ENCODE assay signal across 9 cellular contexts in the genomic region with DNA sequence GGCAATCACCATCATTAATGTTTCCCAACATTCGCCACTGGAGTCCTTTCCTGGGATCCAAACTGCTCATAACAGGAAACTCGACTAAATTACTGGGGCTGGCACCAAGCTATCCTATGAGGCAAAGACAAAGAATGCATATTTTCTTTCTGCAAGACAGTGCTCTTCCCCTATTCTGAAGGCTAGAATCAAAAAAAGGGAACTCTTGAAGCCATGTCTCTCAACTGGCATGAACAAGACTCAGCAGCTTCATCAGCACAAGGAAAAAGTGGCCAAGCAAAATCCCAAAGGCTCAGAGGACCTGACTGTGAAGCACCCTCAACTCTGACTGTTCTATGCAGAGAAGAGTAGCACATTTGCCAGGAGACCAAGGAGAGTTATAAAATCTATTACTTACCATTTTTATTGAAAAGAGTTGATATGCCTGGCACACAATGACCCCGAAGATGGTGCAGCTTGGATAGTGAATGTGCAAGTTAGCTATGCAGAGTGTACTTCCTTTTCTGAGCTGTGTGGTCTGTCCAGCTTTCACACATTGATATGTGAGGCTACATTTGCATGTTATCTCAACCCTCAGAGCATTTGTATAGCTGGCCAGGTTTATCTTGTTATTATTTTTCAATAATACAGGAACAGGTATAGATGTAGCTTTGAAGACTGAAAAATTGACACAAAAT. TPM values are rescaled to one million over a fixed set of nuclear protein-coding genes. Genes with fewer than 3 reads are reported as not detected.
DNase-seq lines count a peak whose midpoint lies in the region; ATAC-seq lines count a peak whose summit lies in the region.
"Had no signal": no experiment of that assay in that cellular context is flagged by ENCODE, and none has a peak within 500 bp of the region (broad histone marks: within the 10 kb centered on the region; RNA-seq: fewer than 3 reads in every experiment).

No MANE protein-coding gene starts in this region.

- CTCF ChIA-PET in activated CD4-positive, alpha-beta T cell treated with anti-CD3 and anti-CD28 coated beads for 36 hours (lab: Charles Lee), result interaction anchor here (0.6 to 1.5 kb wide), 4 partner anchors 10 to 302 kb away, joined by 3 to 4 read pairs (median 3); no protein-coding TSS in a partner anchor

- H3K27me3 Mint-ChIP-seq in effector memory CD8-positive, alpha-beta T cell, result no peaks in the 10 kb centered on the region
- H3K27me3 Mint-ChIP-seq in activated CD4-positive, alpha-beta T cell treated with anti-CD3 and anti-CD28 coated beads for 36 hours, result no peaks in the 10 kb centered on the region

- no peaks in the 10 kb centered on the region for H3K9me3 Mint-ChIP-seq in effector memory CD8-positive, alpha-beta T cell
- no peaks in the 10 kb centered on the region for H3K9me3 Mint-ChIP-seq in activated CD4-positive, alpha-beta T cell treated with anti-CD3 and anti-CD28 coated beads for 36 hours (ENCODE audit: low read depth)
- H3K9me3 Mint-ChIP-seq: nephron had no signal

- peaks cover 11% of the 10 kb centered on the region for H3K36me3 Mint-ChIP-seq in effector memory CD8-positive, alpha-beta T cell (ENCODE audit: insufficient read depth)
- H3K36me3 Mint-ChIP-seq in activated CD4-positive, alpha-beta T cell treated with anti-CD3 and anti-CD28 coated beads for 36 hours (ENCODE audit: low read depth), result no peaks in the 10 kb centered on the region

- DNase-seq in GF-D8 (lab: John Stamatoyannopoulos, UW), result peak; percentile 74
- peak in 2 of 3 experiments; percentile 18 to 20 for DNase-seq in effector memory CD8-positive, alpha-beta T cell
- no peak for DNase-seq in NCI-H2081 treated with DMSO at 0.1 percent for 48 hours (lab: John Stamatoyannopoulos, UW)
- DNase-seq in posterior vena cava (ENCODE audit: low spot score), result no peak
- DNase-seq in activated CD4-positive, alpha-beta T cell treated with anti-CD3 and anti-CD28 coated beads for 36 hours, result no peak

- H3K4me1 Mint-ChIP-seq in effector memory CD8-positive, alpha-beta T cell (ENCODE audit: low read depth in 2 of 2), result peaks cover 41 to 54% of the 10 kb centered on the region in 2 donors
- H3K4me1 Mint-ChIP-seq in activated CD4-positive, alpha-beta T cell treated with anti-CD3 and anti-CD28 coated beads for 36 hours, result peaks cover 31% of the 10 kb centered on the region
- H3K4me1 Mint-ChIP-seq: nephron had no signal

- POLR2A ChIA-PET in activated CD4-positive, alpha-beta T cell treated with anti-CD3 and anti-CD28 coated beads for 36 hours (lab: Charles Lee), result interaction anchor here (0.6 kb wide), 1 partner anchor 194 kb away, joined by 3 read pairs; no protein-coding TSS in a partner anchor

- peak overlapping the region; percentile 62 to 88 for H3K4me3 Mint-ChIP-seq in effector memory CD8-positive, alpha-beta T cell
- H3K4me3 Mint-ChIP-seq in activated CD4-positive, alpha-beta T cell treated with anti-CD3 and anti-CD28 coated beads for 36 hours, result no peak overlapping the region
- H3K4me3 Mint-ChIP-seq: nephron had no signal

- ATAC-seq in GM21367 (IDR thresholded peaks at IDR 0.05; ENCODE audit: unreplicated experiment), result peak; percentile 92
- peak; percentile 76 for ATAC-seq in HG03521 (IDR thresholded peaks at IDR 0.05; ENCODE audit: unreplicated experiment)
- peak; percentile 80 for ATAC-seq in effector memory CD8-positive, alpha-beta T cell (replicated peaks)
- no peak for ATAC-seq in HG02870 (IDR thresholded peaks at IDR 0.05; ENCODE audit: unreplicated experiment)
- ATAC-seq in activated CD4-positive, alpha-beta T cell treated with anti-CD3 and anti-CD28 coated beads for 36 hours, result no peak

- intact Hi-C loops in posterior vena cava (cut with DNase I), result no loop called here
- intact Hi-C loops in activated CD4-positive, alpha-beta T cell treated with anti-CD3 and anti-CD28 coated beads for 36 hours (cut with DNase I, micrococcal nuclease), result loop anchor here in 1 of 2 experiments (2.0 kb wide), 1 partner anchor 16 kb away; no protein-coding TSS in a partner anchor

- peak overlapping the region; percentile 51 to 89 for H3K27ac Mint-ChIP-seq in effector memory CD8-positive, alpha-beta T cell
- H3K27ac Mint-ChIP-seq in activated CD4-positive, alpha-beta T cell treated with anti-CD3 and anti-CD28 coated beads for 36 hours, result no peak overlapping the region
- H3K27ac Mint-ChIP-seq: nephron had no signal

RNA-seq across cellular contexts. Expression of a gene that starts 50.9 kb away (rescaled TPM):
- total RNA-seq in posterior vena cava, result 10 to 100 TPM; 10.1 to 26.0 TPM
- 100 to 1,000 TPM; 109 to 171 TPM for total RNA-seq in activated CD4-positive, alpha-beta T cell treated with anti-CD3 and anti-CD28 coated beads for 36 hours

Comparison
In these comparisons a context has a peak if more than half of its experiments do, and no peak if none do; other contexts are left out.
1. DNase-seq: peak in GF-D8 (single experiment) and effector memory CD8-positive, alpha-beta T cell (2 of 3); none in NCI-H2081 treated with DMSO at 0.1 percent for 48 hours (single experiment), posterior vena cava (single experiment) and activated CD4-positive, alpha-beta T cell treated with anti-CD3 and anti-CD28 coated beads for 36 hours (single experiment).
2. ATAC-seq: peak in GM21367 (single experiment), HG03521 (single experiment) and effector memory CD8-positive, alpha-beta T cell (single experiment); none in HG02870 (single experiment) and activated CD4-positive, alpha-beta T cell treated with anti-CD3 and anti-CD28 coated beads for 36 hours (single experiment).
3. RNA of a gene that starts 50.9 kb away (total RNA-seq): 109 to 171 TPM in activated CD4-positive, alpha-beta T cell treated with anti-CD3 and anti-CD28 coated beads for 36 hours; 10.1 to 26.0 TPM in posterior vena cava; every median in the first group is over 4 times any median in the second.